25 cellular contexts compared by ENCODE assay signal in genomic region chr7:106819546-106819945, GRCh38. TPM values are rescaled to one million over a fixed set of nuclear protein-coding genes. Genes with fewer than 3 reads are reported as not detected.
"Had no signal": no experiment of that assay in that cellular context is flagged by ENCODE, and none has a peak within 500 bp of the region (broad histone marks: within the 10 kb centered on the region; RNA-seq: fewer than 3 reads in every experiment).

No MANE protein-coding gene starts in this region.

- H3K36me3 ChIP-seq: brain microvascular endothelial cell, cardiac muscle cell, WERI-Rb-1 had no signal

- H3K4me3 ChIP-seq: cardiac muscle cell, SK-N-MC had no signal

- ATAC-seq: activated CD4-positive, alpha-beta T cell treated with anti-CD3 and anti-CD28 coated beads for 36 hours; activated T-cell treated with anti-CD3 and anti-CD28 coated beads, Interleukin-2, amount 50 U/mL, for 72 hours; Panc1; Right ventricle myocardium inferior had no signal

- DNase-seq: activated CD4-positive, alpha-beta memory T cell treated with anti-CD3 and anti-CD28 coated beads, Interleukin-2, amount 10 ng/mL, durations not matched to agents 7 days and 5 days; activated CD4-positive, alpha-beta T cell treated with anti-CD3 and anti-CD28 coated beads for 36 hours; activated CD4-positive, alpha-beta T cell treated with anti-CD3 and anti-CD28 coated beads, Interleukin-2, amount 50 U/mL, for 1 hour; activated gamma-delta T cell treated with Interleukin-2 at 50 U/mL for 16 hours; activated naive CD4-positive, alpha-beta T cell treated with anti-CD3 and anti-CD28 coated beads, Interleukin-2, amount 10 ng/mL, durations not matched to agents 7 days and 5 days; activated naive CD8-positive, alpha-beta T cell treated with anti-CD3 and anti-CD28 coated beads for 36 hours; activated T-cell treated with anti-CD3 and anti-CD28 coated beads for 4 hours; activated T-cell treated with anti-CD3 and anti-CD28 coated beads, Interleukin-2, amount 50 U/mL, for 72 hours; brain microvascular endothelial cell; NCI-H1092; NCI-H1436; NCI-H1694 treated with DMSO at 0.1 percent for 48 hours; NCI-H2029 treated with DMSO at 0.1 percent for 48 hours; NCI-H345; NCI-H510A; NCI-H526 treated with DMSO at 0.1 percent for 48 hours; OCI-M1; RPMI8226; T-helper 1 cell; WERI-Rb-1 had no signal

- H3K27ac ChIP-seq: brain microvascular endothelial cell, cardiac muscle cell, SK-N-MC, WERI-Rb-1 had no signal

- H3K27me3 ChIP-seq: brain microvascular endothelial cell, cardiac muscle cell had no signal

RNA-seq across cellular contexts. Expression of gene PIK3CG, which starts 45.5 kb away (rescaled TPM):
- total RNA-seq: MCF 10A had no signal
- polyA plus RNA-seq: cardiac muscle cell had no signal
